In genomic region chr5:180806351-180807011, GRCh38 we compare ENCODE assay signal across 8 cellular contexts. TPM values are rescaled to one million over a fixed set of nuclear protein-coding genes. Genes with fewer than 3 reads are reported as not detected.
DNase-seq lines count a peak whose midpoint lies in the region; ATAC-seq and TF ChIP-seq lines count a peak whose summit lies in the region.

No MANE protein-coding gene starts in this region.

- peaks cover 75% of the 10 kb centered on the region for H3K4me1 ChIP-seq in testis
- H3K4me1 ChIP-seq in HAP-1 = peaks cover 55% of the 10 kb centered on the region

- no peaks in the 10 kb centered on the region for H3K27me3 Mint-ChIP-seq in T-helper 2 cell treated with Interferon-gamma antibody and Interleukin-4, amounts not matched to agents 5 μg/mL and 100 μg/mL, for 36 hours (ENCODE audit: low read depth)
- no peaks in the 10 kb centered on the region for H3K27me3 Mint-ChIP-seq in activated T-helper 1 cell treated with anti-CD3 and anti-CD28 coated beads, Interleukin-12 subunit alpha, Interleukin-12 subunit beta, Interleukin-2, Interleukin-4 antibody, amounts not matched to agents 30 ng/mL and 10 ng/mL and 1 ng/mL, durations not matched to agents 14 hours and 24 hours and 36 hours (ENCODE audit: insufficient read depth)

- WGBS in testis, 2 donors = 62 to 68% methylated on average over 9 of the region's 9 CpGs

- DNase-seq in T-helper 2 cell treated with Interferon-gamma antibody and Interleukin-4, amounts not matched to agents 5 μg/mL and 100 μg/mL, for 36 hours (ENCODE audit: low spot score) = no peak
- DNase-seq in T-helper 2 cell = no peak
- no peak for DNase-seq in activated T-helper 1 cell treated with anti-CD3 and anti-CD28 coated beads, Interleukin-12 subunit alpha, Interleukin-12 subunit beta, Interleukin-2, Interleukin-4 antibody, amounts not matched to agents 30 ng/mL and 10 ng/mL and 1 ng/mL, durations not matched to agents 14 hours and 24 hours and 36 hours (ENCODE audit: low spot score)
- DNase-seq in kidney tubule cell (ENCODE audit: low spot score) = peak; percentile 66
- peak; percentile 22 for DNase-seq in testis
- no peak for DNase-seq in HAP-1 (ENCODE audit: low spot score in 2 of 2)
- no peak for DNase-seq in HPDE6-E6E7 (ENCODE audit: extremely low spot score)

- H3K27me3 ChIP-seq in testis = no peaks in the 10 kb centered on the region
- no peaks in the 10 kb centered on the region for H3K27me3 ChIP-seq in HAP-1 (ENCODE audit: low read depth)

- H3K27ac Mint-ChIP-seq in T-helper 2 cell treated with Interferon-gamma antibody and Interleukin-4, amounts not matched to agents 5 μg/mL and 100 μg/mL, for 36 hours = peak overlapping the region; percentile 99
- peak overlapping the region; percentile 99 for H3K27ac Mint-ChIP-seq in activated T-helper 1 cell treated with anti-CD3 and anti-CD28 coated beads, Interleukin-12 subunit alpha, Interleukin-12 subunit beta, Interleukin-2, Interleukin-4 antibody, amounts not matched to agents 30 ng/mL and 10 ng/mL and 1 ng/mL, durations not matched to agents 14 hours and 24 hours and 36 hours

- peaks cover 52% of the 10 kb centered on the region for H3K4me1 Mint-ChIP-seq in T-helper 2 cell treated with Interferon-gamma antibody and Interleukin-4, amounts not matched to agents 5 μg/mL and 100 μg/mL, for 36 hours (ENCODE audit: low read depth)
- peaks cover 70% of the 10 kb centered on the region for H3K4me1 Mint-ChIP-seq in activated T-helper 1 cell treated with anti-CD3 and anti-CD28 coated beads, Interleukin-12 subunit alpha, Interleukin-12 subunit beta, Interleukin-2, Interleukin-4 antibody, amounts not matched to agents 30 ng/mL and 10 ng/mL and 1 ng/mL, durations not matched to agents 14 hours and 24 hours and 36 hours (ENCODE audit: low read depth)

- peaks cover 57% of the 10 kb centered on the region for H3K36me3 Mint-ChIP-seq in T-helper 2 cell treated with Interferon-gamma antibody and Interleukin-4, amounts not matched to agents 5 μg/mL and 100 μg/mL, for 36 hours (ENCODE audit: low read depth)
- H3K36me3 Mint-ChIP-seq in activated T-helper 1 cell treated with anti-CD3 and anti-CD28 coated beads, Interleukin-12 subunit alpha, Interleukin-12 subunit beta, Interleukin-2, Interleukin-4 antibody, amounts not matched to agents 30 ng/mL and 10 ng/mL and 1 ng/mL, durations not matched to agents 14 hours and 24 hours and 36 hours (ENCODE audit: low read depth) = peaks cover 25% of the 10 kb centered on the region

- H3K9me3 ChIP-seq in testis = no peaks in the 10 kb centered on the region
- no peaks in the 10 kb centered on the region for H3K9me3 ChIP-seq in HAP-1

- no peaks in the 10 kb centered on the region for H3K9me3 Mint-ChIP-seq in T-helper 2 cell treated with Interferon-gamma antibody and Interleukin-4, amounts not matched to agents 5 μg/mL and 100 μg/mL, for 36 hours
- no peaks in the 10 kb centered on the region for H3K9me3 Mint-ChIP-seq in activated T-helper 1 cell treated with anti-CD3 and anti-CD28 coated beads, Interleukin-12 subunit alpha, Interleukin-12 subunit beta, Interleukin-2, Interleukin-4 antibody, amounts not matched to agents 30 ng/mL and 10 ng/mL and 1 ng/mL, durations not matched to agents 14 hours and 24 hours and 36 hours

- in situ Hi-C loops in HAP-1 (cut with MboI; ENCODE audit: low sequenced_read_pairs) = no loop called here

- TF ChIP-seq POLR2A in testis (IDR thresholded peaks at IDR 0.05) = no peak

- no peak for TF ChIP-seq CTCF in testis (IDR thresholded peaks at IDR 0.05)

- ATAC-seq in GM19455 (IDR thresholded peaks at IDR 0.05; ENCODE audit: unreplicated experiment) = no peak

- H3K4me3 ChIP-seq in testis (no peak overlapping the region), HAP-1 (no peak overlapping the region)

- H3K27ac ChIP-seq in testis = peak overlapping the region; percentile 72 to 100

- H3K36me3 ChIP-seq in testis (ENCODE audit: low read depth, missing control alignments) (no peaks in the 10 kb centered on the region), HAP-1 (replicated peaks) (no peaks in the 10 kb centered on the region; the same call in 1 of the 2 replicates)

- intact Hi-C loops in activated T-helper 1 cell treated with anti-CD3 and anti-CD28 coated beads, Interleukin-12 subunit alpha, Interleukin-12 subunit beta, Interleukin-2, Interleukin-4 antibody, amounts not matched to agents 30 ng/mL and 10 ng/mL and 1 ng/mL, durations not matched to agents 14 hours and 24 hours and 36 hours (cut with micrococcal nuclease) = loop anchor here (5.0 to 10.0 kb wide), 2 partner anchors 378 to 436 kb away; partner anchors contain the start of gene RACK1
- intact Hi-C loops in testis (cut with DNase I; ENCODE audit: low total_unique reads) = no loop called here

- H3K4me3 Mint-ChIP-seq in T-helper 2 cell treated with Interferon-gamma antibody and Interleukin-4, amounts not matched to agents 5 μg/mL and 100 μg/mL, for 36 hours = peak overlapping the region; percentile 78
- H3K4me3 Mint-ChIP-seq in activated T-helper 1 cell treated with anti-CD3 and anti-CD28 coated beads, Interleukin-12 subunit alpha, Interleukin-12 subunit beta, Interleukin-2, Interleukin-4 antibody, amounts not matched to agents 30 ng/mL and 10 ng/mL and 1 ng/mL, durations not matched to agents 14 hours and 24 hours and 36 hours = peak overlapping the region; percentile 84

RNA-seq across cellular contexts. Expression of gene MGAT1, which starts 3.9 kb away (rescaled TPM):
- total RNA-seq in activated T-helper 1 cell treated with anti-CD3 and anti-CD28 coated beads, Interleukin-12 subunit alpha, Interleukin-12 subunit beta, Interleukin-2, Interleukin-4 antibody, amounts not matched to agents 30 ng/mL and 10 ng/mL and 1 ng/mL, durations not matched to agents 14 hours and 24 hours and 36 hours = 106 and 107 TPM in 2 replicates
- total RNA-seq in testis = 100 to 1,000 TPM in 1 of 2 donors, 10 to 100 TPM in 1; 95.8 to 136 TPM
- 106 TPM for polyA plus RNA-seq in testis (ENCODE audit: insufficient read depth, low read depth, low replicate concordance)

RNA-seq across cellular contexts. Expression of gene ZFP62, which starts 54.6 kb away (rescaled TPM):
- 28.4 and 28.5 TPM in 2 replicates for total RNA-seq in activated T-helper 1 cell treated with anti-CD3 and anti-CD28 coated beads, Interleukin-12 subunit alpha, Interleukin-12 subunit beta, Interleukin-2, Interleukin-4 antibody, amounts not matched to agents 30 ng/mL and 10 ng/mL and 1 ng/mL, durations not matched to agents 14 hours and 24 hours and 36 hours
- 10 to 100 TPM; 27.1 to 32.3 TPM for total RNA-seq in testis
- polyA plus RNA-seq in testis (ENCODE audit: insufficient read depth, low read depth, low replicate concordance) = 29.2 TPM

Comparison
In these comparisons a context has a peak if more than half of its experiments do, and no peak if none do; other contexts are left out.
1. DNase-seq: peak in kidney tubule cell (single experiment) and testis (single experiment); none in T-helper 2 cell treated with Interferon-gamma antibody and Interleukin-4, amounts not matched to agents 5 μg/mL and 100 μg/mL, for 36 hours (single experiment), T-helper 2 cell (0 of 5), activated T-helper 1 cell treated with anti-CD3 and anti-CD28 coated beads, Interleukin-12 subunit alpha, Interleukin-12 subunit beta, Interleukin-2, Interleukin-4 antibody, amounts not matched to agents 30 ng/mL and 10 ng/mL and 1 ng/mL, durations not matched to agents 14 hours and 24 hours and 36 hours (single experiment), HAP-1 (0 of 2) and HPDE6-E6E7 (single experiment).